In genomic region chr22:37496651-37497599, GRCh38 we compare ENCODE assay signal across 13 cellular contexts.
A peak's percentile ranks its signal among the peaks of the same experiment; 100 is the strongest.
DNase-seq lines count a peak whose midpoint lies in the region; ATAC-seq, FAIRE-seq and TF ChIP-seq lines count a peak whose summit lies in the region.
"Had no signal": no experiment of that assay in that cellular context is flagged by ENCODE, and none has a peak within 500 bp of the region (broad histone marks: within the 10 kb centered on the region; RNA-seq: fewer than 3 reads in every experiment).

No MANE protein-coding gene starts in this region.

- DNase-seq in H54 (ENCODE audit: insufficient read length, low spot score), result peak; percentile 78
- DNase-seq in SW 1271 (lab: John Stamatoyannopoulos, UW), result peak; percentile 44 to 74
- DNase-seq in fibroblast of peridontal ligament (ENCODE audit: extremely low read depth), result peak; percentile 92
- peak; percentile 64 for DNase-seq in skeletal muscle cell (ENCODE audit: low read depth)
- DNase-seq in activated gamma-delta T cell treated with Interleukin-2 at 50 U/mL for 16 hours, result no peak
- no peak for DNase-seq in NCI-H2029 treated with DMSO at 0.1 percent for 48 hours (lab: John Stamatoyannopoulos, UW)
- DNase-seq: body of pancreas, NCI-H146, nucleus accumbens, SIG-M5, thyroid gland had no signal

- ATAC-seq in HG03520 (IDR thresholded peaks at IDR 0.05; ENCODE audit: unreplicated experiment) (no peak), GM21717 (IDR thresholded peaks at IDR 0.05; ENCODE audit: unreplicated experiment) (no peak)
- ATAC-seq: body of pancreas had no signal

- TF ChIP-seq POLR2A in H54 (IDR thresholded peaks at IDR 0.05; ENCODE audit: low read depth, low read length), result no peak

- no peak for FAIRE-seq in H54 (lab: Jason Lieb, UNC)

- no peak overlapping the region for H3K4me3 ChIP-seq in skeletal muscle cell (ENCODE audit: low read depth, low read length)
- H3K4me3 ChIP-seq: body of pancreas, thyroid gland had no signal

Comparison
In these comparisons a context has a peak if more than half of its experiments do, and no peak if none do; other contexts are left out.
1. DNase-seq: peak in H54 (single experiment), SW 1271 (2 of 2), fibroblast of peridontal ligament (single experiment) and skeletal muscle cell (single experiment); none in activated gamma-delta T cell treated with Interleukin-2 at 50 U/mL for 16 hours (single experiment) and NCI-H2029 treated with DMSO at 0.1 percent for 48 hours (single experiment).